Comparison of ENCODE assay signal across 1 cellular context in the genomic region with DNA sequence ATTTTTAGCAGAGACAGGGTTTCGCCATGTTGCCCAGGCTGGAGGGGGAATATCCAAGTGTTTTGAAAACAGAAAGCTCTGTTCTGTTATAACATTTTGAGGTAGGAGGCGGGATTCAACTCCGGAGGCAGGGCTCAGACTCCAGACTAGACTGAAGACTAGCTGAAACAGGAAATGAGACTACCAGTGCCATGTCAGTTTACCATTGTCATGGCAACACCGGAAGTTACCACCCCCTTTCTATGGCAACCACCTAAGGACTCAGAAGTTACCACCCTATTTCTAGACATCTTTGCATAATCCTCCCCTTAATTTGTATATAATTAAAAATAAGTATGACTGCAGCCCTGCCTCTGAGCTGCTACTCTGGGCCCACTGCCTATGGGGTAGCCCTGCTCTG.
TF ChIP-seq lines count a peak whose summit lies in the region.

No MANE protein-coding gene starts in this region.

TF ChIP-seq in K562, 482 proteins besides CTCF, POLR2A, EP300 and RAD21:
- TF ChIP-seq, protein P1, sequence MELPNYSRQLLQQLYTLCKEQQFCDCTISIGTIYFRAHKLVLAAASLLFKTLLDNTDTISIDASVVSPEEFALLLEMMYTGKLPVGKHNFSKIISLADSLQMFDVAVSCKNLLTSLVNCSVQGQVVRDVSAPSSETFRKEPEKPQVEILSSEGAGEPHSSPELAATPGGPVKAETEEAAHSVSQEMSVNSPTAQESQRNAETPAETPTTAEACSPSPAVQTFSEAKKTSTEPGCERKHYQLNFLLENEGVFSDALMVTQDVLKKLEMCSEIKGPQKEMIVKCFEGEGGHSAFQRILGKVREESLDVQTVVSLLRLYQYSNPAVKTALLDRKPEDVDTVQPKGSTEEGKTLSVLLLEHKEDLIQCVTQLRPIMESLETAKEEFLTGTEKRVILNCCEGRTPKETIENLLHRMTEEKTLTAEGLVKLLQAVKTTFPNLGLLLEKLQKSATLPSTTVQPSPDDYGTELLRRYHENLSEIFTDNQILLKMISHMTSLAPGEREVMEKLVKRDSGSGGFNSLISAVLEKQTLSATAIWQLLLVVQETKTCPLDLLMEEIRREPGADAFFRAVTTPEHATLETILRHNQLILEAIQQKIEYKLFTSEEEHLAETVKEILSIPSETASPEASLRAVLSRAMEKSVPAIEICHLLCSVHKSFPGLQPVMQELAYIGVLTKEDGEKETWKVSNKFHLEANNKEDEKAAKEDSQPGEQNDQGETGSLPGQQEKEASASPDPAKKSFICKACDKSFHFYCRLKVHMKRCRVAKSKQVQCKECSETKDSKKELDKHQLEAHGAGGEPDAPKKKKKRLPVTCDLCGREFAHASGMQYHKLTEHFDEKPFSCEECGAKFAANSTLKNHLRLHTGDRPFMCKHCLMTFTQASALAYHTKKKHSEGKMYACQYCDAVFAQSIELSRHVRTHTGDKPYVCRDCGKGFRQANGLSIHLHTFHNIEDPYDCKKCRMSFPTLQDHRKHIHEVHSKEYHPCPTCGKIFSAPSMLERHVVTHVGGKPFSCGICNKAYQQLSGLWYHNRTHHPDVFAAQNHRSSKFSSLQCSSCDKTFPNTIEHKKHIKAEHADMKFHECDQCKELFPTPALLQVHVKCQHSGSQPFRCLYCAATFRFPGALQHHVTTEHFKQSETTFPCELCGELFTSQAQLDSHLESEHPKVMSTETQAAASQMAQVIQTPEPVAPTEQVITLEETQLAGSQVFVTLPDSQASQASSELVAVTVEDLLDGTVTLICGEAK (IDR thresholded peaks at IDR 0.05) = peak; percentile 69
- TF ChIP-seq, protein P1 (CRISPR knock-in tag; IDR thresholded peaks at IDR 0.05) = no peak
- TF ChIP-seq NCOA6 (IDR thresholded peaks at IDR 0.05) (no peak), RFX1 (IDR thresholded peaks at IDR 0.05) (peak; percentile 83), GABPA (tag; conservative IDR thresholded peaks at IDR 0.05; ENCODE audit: low read depth) (peak; percentile 52), CEBPB (tag; IDR thresholded peaks at IDR 0.05) (no peak), ZC3H4 (CRISPR knock-in tag; IDR thresholded peaks at IDR 0.05; ENCODE audit: borderline replicate concordance) (no peak)
- TF ChIP-seq, protein P2, sequence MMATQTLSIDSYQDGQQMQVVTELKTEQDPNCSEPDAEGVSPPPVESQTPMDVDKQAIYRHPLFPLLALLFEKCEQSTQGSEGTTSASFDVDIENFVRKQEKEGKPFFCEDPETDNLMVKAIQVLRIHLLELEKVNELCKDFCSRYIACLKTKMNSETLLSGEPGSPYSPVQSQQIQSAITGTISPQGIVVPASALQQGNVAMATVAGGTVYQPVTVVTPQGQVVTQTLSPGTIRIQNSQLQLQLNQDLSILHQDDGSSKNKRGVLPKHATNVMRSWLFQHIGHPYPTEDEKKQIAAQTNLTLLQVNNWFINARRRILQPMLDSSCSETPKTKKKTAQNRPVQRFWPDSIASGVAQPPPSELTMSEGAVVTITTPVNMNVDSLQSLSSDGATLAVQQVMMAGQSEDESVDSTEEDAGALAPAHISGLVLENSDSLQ (IDR thresholded peaks at IDR 0.05) = peak; percentile 80
